In genomic region chr5:103475629-103476240, GRCh38 we compare ENCODE assay signal across 8 cellular contexts.
DNase-seq lines count a peak whose midpoint lies in the region; ATAC-seq, FAIRE-seq and TF ChIP-seq lines count a peak whose summit lies in the region.

No MANE protein-coding gene starts in this region.

- ATAC-seq in HG02870 (IDR thresholded peaks at IDR 0.05; ENCODE audit: unreplicated experiment) = peak; percentile 46
- ATAC-seq in naive thymus-derived CD4-positive, alpha-beta T cell = peak; percentile 49

- H3K56ac ChIP-seq in H1 (replicated peaks; ENCODE audit: insufficient read length, low read depth, low read length) = no peak overlapping the region

- no peak overlapping the region for H4K5ac ChIP-seq in H1 (ENCODE audit: insufficient read length, low read depth, low read length)

- no peaks in the 10 kb centered on the region for H3K36me3 Mint-ChIP-seq in naive thymus-derived CD4-positive, alpha-beta T cell

- POLR2A ChIA-PET in H1 (lab: Charles Lee; ENCODE audit: partially characterized antibody) = no interaction called here
- POLR2A ChIA-PET in naive thymus-derived CD4-positive, alpha-beta T cell (lab: Charles Lee) = no interaction called here

- no peak overlapping the region for H2AK5ac ChIP-seq in H1 (ENCODE audit: low read depth, low read length)

- H3K27ac Mint-ChIP-seq in naive thymus-derived CD4-positive, alpha-beta T cell = no peak overlapping the region

- H4K20me1 ChIP-seq in H1 (replicated peaks in 1 of 2; ENCODE audit: control insufficient read depth in 1 of 2, insufficient read depth in 2 of 2, low read length in 2 of 2) = no peaks in the 10 kb centered on the region

- no peaks in the 10 kb centered on the region for H3K27me3 ChIP-seq in H1 (replicated peaks in 1 of 4; ENCODE audit: control insufficient read depth in 3 of 4, extremely low read depth in 1 of 4, insufficient read depth in 3 of 4, low read length in 3 of 4)
- H3K27me3 ChIP-seq in naive thymus-derived CD4-positive, alpha-beta T cell (ENCODE audit: control insufficient read depth in 2 of 2, insufficient read depth in 2 of 2, low read length in 2 of 2) = no peaks in the 10 kb centered on the region

- H2AFZ ChIP-seq in H1 (ENCODE audit: low read length) = no peak overlapping the region

- H3K9me3 ChIP-seq in H1 (ENCODE audit: insufficient read depth in 2 of 2, low read depth in 1 of 2, low read length in 1 of 2) = no peaks in the 10 kb centered on the region
- no peaks in the 10 kb centered on the region for H3K9me3 ChIP-seq in naive thymus-derived CD4-positive, alpha-beta T cell (ENCODE audit: control insufficient read depth in 2 of 3, low read length in 3 of 3)

- peaks cover 11 to 22% (median 16%) of the 10 kb centered on the region in 5 donors for H3K27me3 Mint-ChIP-seq in naive thymus-derived CD4-positive, alpha-beta T cell

- no peaks in the 10 kb centered on the region for H3K23me2 ChIP-seq in H1 (ENCODE audit: low read depth, low read length)

- DNase-seq in NCI-H345 (lab: John Stamatoyannopoulos, UW) (peak; percentile 45), NCI-H345 treated with DMSO at 0.1 percent for 48 hours (lab: John Stamatoyannopoulos, UW; ENCODE audit: unreplicated experiment) (no peak), NCI-H774 (lab: John Stamatoyannopoulos, UW) (peak; percentile 36), H1 (ENCODE audit: low read depth in 1 of 2, low spot score in 2 of 2) (no peak), T1000 (lab: John Stamatoyannopoulos, UW) (no peak), UCSD-AML1 (lab: John Stamatoyannopoulos, UW; ENCODE audit: unreplicated experiment) (no peak)
- DNase-seq in naive thymus-derived CD4-positive, alpha-beta T cell = peak in 5 of 9 donors; percentile 11 to 33 (median 18)

- TF ChIP-seq RAD21 in H1 (IDR thresholded peaks at IDR 0.05 in 1 of 2, conservative IDR thresholded peaks at IDR 0.05 in 1 of 2; ENCODE audit: low read depth in 2 of 2, low read length in 2 of 2) = peak; percentile 80 to 87

- H3K4me3 Mint-ChIP-seq in naive thymus-derived CD4-positive, alpha-beta T cell = no peak overlapping the region

- no peak overlapping the region for H3K4me2 ChIP-seq in H1 (ENCODE audit: insufficient read depth in 1 of 2, low read depth in 2 of 2, low read length in 2 of 2)

- no peaks in the 10 kb centered on the region for H3K4me1 Mint-ChIP-seq in naive thymus-derived CD4-positive, alpha-beta T cell

- no peak overlapping the region for H3K14ac ChIP-seq in H1 (ENCODE audit: insufficient read length)

- no peak overlapping the region for H3K18ac ChIP-seq in H1 (ENCODE audit: extremely low read depth, low read length)

- TF ChIP-seq EP300 in H1 (IDR thresholded peaks at IDR 0.05; ENCODE audit: borderline replicate concordance in 1 of 2, low read depth in 2 of 2, low read length in 2 of 2) = no peak

- no peak overlapping the region for H2BK5ac ChIP-seq in H1 (ENCODE audit: low read depth, low read length)

- no peak overlapping the region for H2BK12ac ChIP-seq in H1 (ENCODE audit: low read depth, low read length)

- H3K36me3 ChIP-seq in H1 (ENCODE audit: control insufficient read depth in 2 of 4, insufficient read depth in 4 of 4, low read length in 3 of 4) = no peaks in the 10 kb centered on the region
- no peaks in the 10 kb centered on the region for H3K36me3 ChIP-seq in naive thymus-derived CD4-positive, alpha-beta T cell (ENCODE audit: control insufficient read depth in 2 of 3, insufficient read depth in 3 of 3, low read length in 3 of 3)

- peak overlapping the region; percentile 34 for H4K91ac ChIP-seq in H1 (replicated peaks; ENCODE audit: insufficient read length, low read length)

- H2BK20ac ChIP-seq in H1 (ENCODE audit: low read length) = no peak overlapping the region

- no peak overlapping the region for H3K23ac ChIP-seq in H1 (ENCODE audit: insufficient read length)

- no peak overlapping the region for H2BK120ac ChIP-seq in H1 (replicated peaks; ENCODE audit: low read depth, low read length)

- H3K4ac ChIP-seq in H1 (replicated peaks; ENCODE audit: insufficient read length, low read depth, low read length) = no peak overlapping the region

- H3K9ac ChIP-seq in H1 (replicated peaks in 1 of 4; ENCODE audit: extremely low read depth in 1 of 4, low read depth in 3 of 4, low read length in 3 of 4) = no peak overlapping the region

- intact Hi-C loops in naive thymus-derived CD4-positive, alpha-beta T cell (cut with micrococcal nuclease) = loop anchor here (1.0 to 10.0 kb wide), 3 partner anchors 243 to 893 kb away; no protein-coding TSS in a partner anchor

- no peak for TF ChIP-seq POLR2A in H1 (IDR thresholded peaks at IDR 0.05; ENCODE audit: control extremely low read depth in 1 of 2, low read depth in 2 of 2, low read length in 2 of 2)

- no peak overlapping the region for H2BK15ac ChIP-seq in H1 (ENCODE audit: low read length)

- CTCF ChIA-PET in H1 (lab: Charles Lee; ENCODE audit: partially characterized antibody) = interaction anchor here (0.6 to 5.1 kb wide), 39 partner anchors 9 to 417 kb away, joined by 3 to 37 read pairs (median 4); partner anchors contain the start of gene MACIR
- CTCF ChIA-PET in naive thymus-derived CD4-positive, alpha-beta T cell (lab: Charles Lee) = interaction anchor here (0.6 to 4.2 kb wide), 2 partner anchors 91 to 243 kb away, joined by 3 to 40 read pairs; no protein-coding TSS in a partner anchor

- H3K27ac ChIP-seq in H1 (ENCODE audit: low read depth, low read length) = no peak overlapping the region
- no peak overlapping the region for H3K27ac ChIP-seq in naive thymus-derived CD4-positive, alpha-beta T cell (ENCODE audit: low read depth, low read length)

- H3K4me3 ChIP-seq in H1 (ENCODE audit: extremely low read depth in 1 of 4, insufficient read depth in 2 of 4, low read depth in 3 of 4, low read length in 4 of 4) = no peak overlapping the region
- H3K4me3 ChIP-seq in naive thymus-derived CD4-positive, alpha-beta T cell (ENCODE audit: low read length) = no peak overlapping the region

- no peaks in the 10 kb centered on the region for H3K79me1 ChIP-seq in H1 (ENCODE audit: low read depth, low read length)

- peak in 2 of 3 experiments; percentile 34 to 53; a peak in 2 of 4 replicates for TF ChIP-seq CTCF in H1 (IDR thresholded peaks at IDR 0.05; ENCODE audit: control extremely low read depth in 1 of 3, insufficient read depth in 1 of 3, low read depth in 1 of 3, low read length in 3 of 3)

- H3K4me1 ChIP-seq in H1 (replicated peaks in 1 of 4; ENCODE audit: control insufficient read depth in 3 of 4, insufficient read depth in 4 of 4, low read length in 3 of 4) = peaks cover 0 to 4% (median 0%) of the 10 kb centered on the region in 4 experiments; a peak in 1 of 7 replicates
- no peaks in the 10 kb centered on the region for H3K4me1 ChIP-seq in naive thymus-derived CD4-positive, alpha-beta T cell (ENCODE audit: control insufficient read depth in 2 of 2, insufficient read depth in 2 of 2, low read length in 2 of 2)

- H3K79me2 ChIP-seq in H1 (ENCODE audit: control insufficient read depth in 1 of 2, insufficient read depth in 2 of 2, low read length in 2 of 2) = no peaks in the 10 kb centered on the region

- H4K8ac ChIP-seq in H1 (ENCODE audit: extremely low read depth, insufficient read depth, low read length) = no peak overlapping the region

- 47% methylated on average over 4 of the region's 4 CpGs; no CpG with 5 or more reads in 1 of the 2 experiments for WGBS in H1 (ENCODE audit: extremely low coverage in 1 of 2, insufficient coverage in 1 of 2, insufficient read length in 1 of 2, insufficient replicate concordance in 2 of 2, low coverage in 1 of 2, low lambda C conversion rate in 2 of 2, missing lambda C conversion rate in 1 of 2), 2 experiments

- no peaks in the 10 kb centered on the region for H3K9me3 Mint-ChIP-seq in naive thymus-derived CD4-positive, alpha-beta T cell

- peak; percentile 71 for FAIRE-seq in H1 (lab: Jason Lieb, UNC)

TF ChIP-seq in H1, 55 proteins besides CTCF, POLR2A, EP300 and RAD21 (continues in another document):
- TF ChIP-seq FOSL1 (IDR thresholded peaks at IDR 0.05; ENCODE audit: insufficient read depth, low read depth, low read length) (no peak), CBX8 (IDR thresholded peaks at IDR 0.05; ENCODE audit: borderline replicate concordance, low read depth, low read length) (no peak), TBP (IDR thresholded peaks at IDR 0.05; ENCODE audit: low read depth, low read length) (no peak), ATF2 (IDR thresholded peaks at IDR 0.05; ENCODE audit: low read length) (no peak), KDM4A (IDR thresholded peaks at IDR 0.05; ENCODE audit: low read depth, low read length, severe bottlenecking) (no peak), SP4 (IDR thresholded peaks at IDR 0.05; ENCODE audit: low read length) (no peak), CEBPB (IDR thresholded peaks at IDR 0.05; ENCODE audit: low read depth, low read length) (no peak), USF2 (IDR thresholded peaks at IDR 0.05; ENCODE audit: low read length) (no peak), KDM1A (IDR thresholded peaks at IDR 0.05; ENCODE audit: borderline replicate concordance, low read length) (no peak), RBBP5 (IDR thresholded peaks at IDR 0.05; ENCODE audit: borderline replicate concordance, low read depth, low read length) (no peak), MAX (IDR thresholded peaks at IDR 0.05) (no peak), SP1 (IDR thresholded peaks at IDR 0.05; ENCODE audit: low read depth, low read length) (no peak), BACH1 (IDR thresholded peaks at IDR 0.05; ENCODE audit: low read length) (no peak), KDM5A (IDR thresholded peaks at IDR 0.05; ENCODE audit: low read length) (no peak)

Comparison
In these comparisons a context has a peak if more than half of its experiments do, and no peak if none do; other contexts are left out.
1. DNase-seq: peak in NCI-H345 (single experiment), NCI-H774 (single experiment) and naive thymus-derived CD4-positive, alpha-beta T cell (5 of 9); none in NCI-H345 treated with DMSO at 0.1 percent for 48 hours (single experiment), H1 (0 of 2), T1000 (single experiment) and UCSD-AML1 (single experiment).